ENCODE assay signal across 23 cellular contexts in genomic region chr13:107284168-107284567, GRCh38.
DNase-seq lines count a peak whose midpoint lies in the region; ATAC-seq and TF ChIP-seq lines count a peak whose summit lies in the region.
"Had no signal": no experiment of that assay in that cellular context is flagged by ENCODE, and none has a peak within 500 bp of the region (broad histone marks: within the 10 kb centered on the region; RNA-seq: fewer than 3 reads in every experiment).

No MANE protein-coding gene starts in this region.

- no peak overlapping the region for H3K9ac ChIP-seq in OCI-LY3 (ENCODE audit: low read length)
- H3K9ac ChIP-seq: KMS-11 had no signal

- no peaks in the 10 kb centered on the region for H4K20me1 ChIP-seq in OCI-LY3 (ENCODE audit: insufficient read depth, low read length)

- DNase-seq in ACHN: peak; percentile 6
- DNase-seq in dedifferentiated amniotic fluid mesenchymal stem cell (ENCODE audit: extremely low spot score): peak; percentile 48
- DNase-seq in kidney glomerular epithelial cell (lab: John Stamatoyannopoulos, UW): peak; percentile 9
- DNase-seq in HUDEP-2 (lab: John Stamatoyannopoulos, UW; ENCODE audit: unreplicated experiment in 76 of 76): no peak
- no peak for DNase-seq in hippocampal formation (lab: John Stamatoyannopoulos, UW)
- no peak for DNase-seq in NCI-H2227 treated with DMSO at 0.1 percent for 48 hours (lab: John Stamatoyannopoulos, UW)
- DNase-seq: activated CD4-positive, alpha-beta memory T cell treated with anti-CD3 and anti-CD28 coated beads for 36 hours; activated gamma-delta T cell treated with Interleukin-2 at 50 U/mL for 16 hours; activated T-cell treated with anti-CD3 and anti-CD28 coated beads for 4 hours; amygdala; NCI-H1092; NCI-H2081; NCI-H524 treated with DMSO at 0.1 percent for 48 hours; OCI-M1; SIG-M5; T-helper 17 cell; WERI-Rb-1 had no signal

- ATAC-seq in HG02588 (IDR thresholded peaks at IDR 0.05; ENCODE audit: unreplicated experiment): no peak
- ATAC-seq: gastroesophageal sphincter, left lobe of liver, T-helper 17 cell had no signal

- H3K9me3 ChIP-seq in OCI-LY3 (ENCODE audit: insufficient read depth, low read length): no peaks in the 10 kb centered on the region
- H3K9me3 ChIP-seq: gastroesophageal sphincter, neutrophil had no signal

- H3K4me3 ChIP-seq in OCI-LY3 (ENCODE audit: low read length): no peak overlapping the region
- H3K4me3 ChIP-seq: gastroesophageal sphincter had no signal

- in situ Hi-C loops in ACHN (cut with HindIII; ENCODE audit: low pct_ligation_motif_present, low pct_unique_long_range_greater_than_20kb, low sequenced_read_pairs): no loop called here

- no peaks in the 10 kb centered on the region for H3K4me1 ChIP-seq in OCI-LY3 (ENCODE audit: low read length)
- H3K4me1 ChIP-seq: gastroesophageal sphincter had no signal

- no peaks in the 10 kb centered on the region for H3K36me3 ChIP-seq in OCI-LY3 (replicated peaks; ENCODE audit: low read depth, low read length)
- H3K36me3 ChIP-seq: gastroesophageal sphincter, neutrophil, WERI-Rb-1 had no signal

- H3K4me2 ChIP-seq in OCI-LY3 (ENCODE audit: low read length): no peak overlapping the region
- H3K4me2 ChIP-seq: KMS-11 had no signal

- no peak for TF ChIP-seq CTCF in OCI-LY3 (IDR thresholded peaks at IDR 0.05; ENCODE audit: low read depth, low read length)

- peak overlapping the region; percentile 77; the same call in 1 of the 2 replicates for H2AFZ ChIP-seq in OCI-LY3 (ENCODE audit: low read depth, low read length)

- H3K27ac ChIP-seq in OCI-LY3 (ENCODE audit: low read length): no peak overlapping the region
- H3K27ac ChIP-seq: gastroesophageal sphincter, KMS-11, neutrophil, WERI-Rb-1 had no signal

- no peaks in the 10 kb centered on the region for H3K27me3 ChIP-seq in OCI-LY3 (ENCODE audit: low read depth, low read length)
- H3K27me3 ChIP-seq: gastroesophageal sphincter, neutrophil had no signal

- no peaks in the 10 kb centered on the region for H3K79me2 ChIP-seq in OCI-LY3 (ENCODE audit: low read length)

Comparison
In these comparisons a context has a peak if more than half of its experiments do, and no peak if none do; other contexts are left out.
1. DNase-seq: peak in ACHN (single experiment), dedifferentiated amniotic fluid mesenchymal stem cell (single experiment) and kidney glomerular epithelial cell (single experiment); none in HUDEP-2 (0 of 76), hippocampal formation (0 of 2) and NCI-H2227 treated with DMSO at 0.1 percent for 48 hours (single experiment).